In the genomic region with DNA sequence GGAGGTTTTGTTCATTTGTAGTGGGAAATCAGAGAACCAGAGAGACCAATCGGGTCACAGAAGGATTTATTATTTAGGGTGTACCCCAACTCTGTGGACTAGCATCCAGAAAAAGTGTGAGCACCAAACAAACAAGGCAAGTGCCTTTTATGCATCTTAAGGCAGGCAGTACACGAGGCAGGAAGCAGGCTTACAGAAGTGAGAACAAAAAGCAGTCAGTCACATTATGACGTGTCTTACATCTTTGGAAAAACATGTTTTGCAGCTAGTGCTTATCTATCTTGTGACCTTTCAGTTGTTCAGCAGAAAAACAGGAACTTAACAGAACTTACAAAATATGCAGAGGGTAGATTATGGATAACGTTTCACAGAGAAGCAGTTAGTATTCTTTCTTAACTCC, we compare ENCODE assay signal across 11 cellular contexts.
DNase-seq lines count a peak whose midpoint lies in the region; ATAC-seq and TF ChIP-seq lines count a peak whose summit lies in the region.
"Had no signal": no experiment of that assay in that cellular context is flagged by ENCODE, and none has a peak within 500 bp of the region (broad histone marks: within the 10 kb centered on the region; RNA-seq: fewer than 3 reads in every experiment).

No MANE protein-coding gene starts in this region.

- H3K4ac ChIP-seq in mesendoderm (ENCODE audit: low read depth, low read length): no peak overlapping the region

- H3K27me3 ChIP-seq in right cardiac atrium (ENCODE audit: control insufficient read depth, insufficient read depth): no peaks in the 10 kb centered on the region
- H3K27me3 ChIP-seq in mesendoderm (ENCODE audit: insufficient read depth, low read length, poor library complexity): no peaks in the 10 kb centered on the region
- H3K27me3 ChIP-seq in MG63: no peaks in the 10 kb centered on the region
- H3K27me3 ChIP-seq in foreskin keratinocyte: no peaks in the 10 kb centered on the region
- H3K27me3 ChIP-seq: right lobe of liver had no signal

- peaks cover 35% of the 10 kb centered on the region for H3K36me3 Mint-ChIP-seq in activated CD4-positive, alpha-beta T cell treated with anti-CD3 and anti-CD28 coated beads, Interleukin-2, amount 10 ng/mL, durations not matched to agents 7 days and 5 days (ENCODE audit: low read depth)
- peaks cover 10% of the 10 kb centered on the region for H3K36me3 Mint-ChIP-seq in stimulated activated naive CD8-positive, alpha-beta T cell treated with anti-CD3 and anti-CD28 coated beads, Interleukin-15, Interleukin-2, amounts not matched to agents 100 ng/mL and 50 ng/mL, for 24 hours (ENCODE audit: low read depth)

- POLR2A ChIA-PET in activated CD4-positive, alpha-beta T cell treated with anti-CD3 and anti-CD28 coated beads, Interleukin-2, amount 10 ng/mL, durations not matched to agents 7 days and 5 days (lab: Charles Lee): no interaction called here

- WGBS in right cardiac atrium: 19% methylated on average over 4 of the region's 4 CpGs
- no CpG with 5 or more reads among the region's 4 CpGs for WGBS in mesendoderm (ENCODE audit: extremely low coverage, insufficient coverage, low lambda C conversion rate)

- no peak overlapping the region for H4K5ac ChIP-seq in mesendoderm (ENCODE audit: low read length)

- peak overlapping the region; percentile 90 for H3K27ac Mint-ChIP-seq in activated CD4-positive, alpha-beta T cell treated with anti-CD3 and anti-CD28 coated beads, Interleukin-2, amount 10 ng/mL, durations not matched to agents 7 days and 5 days
- H3K27ac Mint-ChIP-seq in stimulated activated naive CD8-positive, alpha-beta T cell treated with anti-CD3 and anti-CD28 coated beads, Interleukin-15, Interleukin-2, amounts not matched to agents 100 ng/mL and 50 ng/mL, for 24 hours: peak overlapping the region; percentile 81

- no peak overlapping the region for H2BK15ac ChIP-seq in mesendoderm (replicated peaks; ENCODE audit: low read depth)

- H3K9me3 Mint-ChIP-seq in activated CD4-positive, alpha-beta T cell treated with anti-CD3 and anti-CD28 coated beads, Interleukin-2, amount 10 ng/mL, durations not matched to agents 7 days and 5 days: peaks cover 16% of the 10 kb centered on the region
- no peaks in the 10 kb centered on the region for H3K9me3 Mint-ChIP-seq in stimulated activated naive CD8-positive, alpha-beta T cell treated with anti-CD3 and anti-CD28 coated beads, Interleukin-15, Interleukin-2, amounts not matched to agents 100 ng/mL and 50 ng/mL, for 24 hours

- no peak overlapping the region for H2BK120ac ChIP-seq in mesendoderm (ENCODE audit: low read depth, low read length)

- CTCF ChIA-PET in activated CD4-positive, alpha-beta T cell treated with anti-CD3 and anti-CD28 coated beads, Interleukin-2, amount 10 ng/mL, durations not matched to agents 7 days and 5 days (lab: Charles Lee): no interaction called here

- no peak overlapping the region for H4K8ac ChIP-seq in mesendoderm (ENCODE audit: low read depth, low read length)

- DNase-seq in Right ventricle myocardium inferior (ENCODE audit: missing footprints) (no peak), right cardiac atrium (no peak), mesendoderm (no peak), MG63 (no peak), foreskin keratinocyte (no peak)
- DNase-seq in activated CD4-positive, alpha-beta T cell treated with anti-CD3 and anti-CD28 coated beads, Interleukin-2, amount 10 ng/mL, durations not matched to agents 7 days and 5 days: peak; percentile 57
- DNase-seq: foreskin melanocyte, NCI-H1930, right lobe of liver had no signal

- no peak overlapping the region for H3K9ac ChIP-seq in mesendoderm (ENCODE audit: low read length)

- no peak overlapping the region for H3K23ac ChIP-seq in mesendoderm (ENCODE audit: low read length)

- no peak overlapping the region for H3K4me3 ChIP-seq in right cardiac atrium (ENCODE audit: low read length)
- H3K4me3 ChIP-seq in mesendoderm (ENCODE audit: low read length): no peak overlapping the region
- H3K4me3 ChIP-seq in MG63: no peak overlapping the region
- H3K4me3 ChIP-seq: right lobe of liver had no signal

- H3K79me2 ChIP-seq in mesendoderm (ENCODE audit: control insufficient read depth, insufficient read depth, low read length): no peaks in the 10 kb centered on the region

- no peak overlapping the region for H3K18ac ChIP-seq in mesendoderm (ENCODE audit: low read length)

- no peak overlapping the region for H3K4me2 ChIP-seq in mesendoderm (ENCODE audit: low read length)

- no peak overlapping the region for H3K4me3 Mint-ChIP-seq in activated CD4-positive, alpha-beta T cell treated with anti-CD3 and anti-CD28 coated beads, Interleukin-2, amount 10 ng/mL, durations not matched to agents 7 days and 5 days
- H3K4me3 Mint-ChIP-seq in stimulated activated naive CD8-positive, alpha-beta T cell treated with anti-CD3 and anti-CD28 coated beads, Interleukin-15, Interleukin-2, amounts not matched to agents 100 ng/mL and 50 ng/mL, for 24 hours: peak overlapping the region; percentile 38

- H3K56ac ChIP-seq in mesendoderm (ENCODE audit: low read length): no peak overlapping the region

- H3K79me1 ChIP-seq in mesendoderm (ENCODE audit: low read length): no peaks in the 10 kb centered on the region

- peaks cover 50% of the 10 kb centered on the region for H3K4me1 Mint-ChIP-seq in activated CD4-positive, alpha-beta T cell treated with anti-CD3 and anti-CD28 coated beads, Interleukin-2, amount 10 ng/mL, durations not matched to agents 7 days and 5 days
- H3K4me1 Mint-ChIP-seq in stimulated activated naive CD8-positive, alpha-beta T cell treated with anti-CD3 and anti-CD28 coated beads, Interleukin-15, Interleukin-2, amounts not matched to agents 100 ng/mL and 50 ng/mL, for 24 hours (ENCODE audit: low read depth): peaks cover 41% of the 10 kb centered on the region

- intact Hi-C loops in Right ventricle myocardium inferior (cut with DNase I) (no loop called here), right cardiac atrium (cut with DNase I) (no loop called here)

- ATAC-seq in Right ventricle myocardium inferior: peak; percentile 34
- ATAC-seq in right cardiac atrium: no peak
- ATAC-seq in HG03139 (IDR thresholded peaks at IDR 0.05; ENCODE audit: unreplicated experiment): peak; percentile 88
- no peak for ATAC-seq in foreskin keratinocyte

- H3K27ac ChIP-seq in right cardiac atrium (ENCODE audit: low read length) (no peak overlapping the region), mesendoderm (ENCODE audit: low read depth, low read length) (no peak overlapping the region), foreskin keratinocyte (no peak overlapping the region)
- H3K27ac ChIP-seq: right lobe of liver had no signal

- H2BK5ac ChIP-seq in mesendoderm (ENCODE audit: low read length): no peak overlapping the region

- no peak for TF ChIP-seq CTCF in foreskin keratinocyte (conservative IDR thresholded peaks at IDR 0.05)

- H3K4me1 ChIP-seq in right cardiac atrium (ENCODE audit: control insufficient read depth, insufficient read depth, low read length): no peaks in the 10 kb centered on the region
- H3K4me1 ChIP-seq in mesendoderm (ENCODE audit: control insufficient read depth, low read depth, low read length): no peaks in the 10 kb centered on the region
- H3K4me1 ChIP-seq in foreskin keratinocyte: no peaks in the 10 kb centered on the region
- H3K4me1 ChIP-seq: right lobe of liver had no signal

- H3K36me3 ChIP-seq in mesendoderm (ENCODE audit: control insufficient read depth, insufficient read depth, low read length) (no peaks in the 10 kb centered on the region), MG63 (no peaks in the 10 kb centered on the region)
- H3K36me3 ChIP-seq: right lobe of liver had no signal

- H3K27me3 Mint-ChIP-seq in activated CD4-positive, alpha-beta T cell treated with anti-CD3 and anti-CD28 coated beads, Interleukin-2, amount 10 ng/mL, durations not matched to agents 7 days and 5 days: no peaks in the 10 kb centered on the region
- no peaks in the 10 kb centered on the region for H3K27me3 Mint-ChIP-seq in stimulated activated naive CD8-positive, alpha-beta T cell treated with anti-CD3 and anti-CD28 coated beads, Interleukin-15, Interleukin-2, amounts not matched to agents 100 ng/mL and 50 ng/mL, for 24 hours

- no peak overlapping the region for H2AK5ac ChIP-seq in mesendoderm (ENCODE audit: low read length)

- no peaks in the 10 kb centered on the region for H3K9me3 ChIP-seq in right cardiac atrium (ENCODE audit: control insufficient read depth, low read length)
- H3K9me3 ChIP-seq in MG63: no peaks in the 10 kb centered on the region
- H3K9me3 ChIP-seq: right lobe of liver had no signal

Comparison
In these comparisons a context has a peak if more than half of its experiments do, and no peak if none do; other contexts are left out.
1. ATAC-seq: peak in Right ventricle myocardium inferior (single experiment) and HG03139 (single experiment); none in right cardiac atrium (0 of 2) and foreskin keratinocyte (single experiment).